ENCODE assay signal across 12 cellular contexts in the genomic region with DNA sequence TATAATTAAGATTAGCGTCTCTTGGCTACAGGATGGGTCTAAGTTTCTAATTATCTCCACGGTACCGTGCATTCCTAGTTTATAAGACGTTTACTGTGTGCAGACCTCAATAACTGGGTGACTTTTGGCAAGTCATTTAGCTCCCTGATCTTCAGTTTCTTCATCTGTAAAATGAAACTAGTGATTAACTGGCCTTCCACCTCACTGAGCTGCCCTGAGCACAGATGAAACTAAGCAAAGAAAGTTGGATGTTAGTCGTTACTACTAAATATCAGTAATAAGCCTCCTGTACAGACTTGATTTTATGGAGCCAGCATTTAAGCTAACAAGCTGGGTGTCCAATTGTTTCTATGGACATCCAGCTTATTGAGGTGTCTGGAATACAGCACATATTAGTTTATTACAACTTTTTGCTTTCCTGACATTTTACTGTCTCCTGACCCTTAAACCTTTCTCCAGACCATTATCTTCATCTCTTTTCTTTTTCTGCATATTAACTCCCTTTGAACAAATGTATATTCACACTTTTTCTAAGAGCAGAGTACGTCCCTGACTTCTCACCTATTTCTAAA. TPM values are rescaled to one million over a fixed set of nuclear protein-coding genes. Genes with fewer than 3 reads are reported as not detected.
DNase-seq lines count a peak whose midpoint lies in the region; FAIRE-seq and TF ChIP-seq lines count a peak whose summit lies in the region.
"Had no signal": no experiment of that assay in that cellular context is flagged by ENCODE, and none has a peak within 500 bp of the region (broad histone marks: within the 10 kb centered on the region; RNA-seq: fewer than 3 reads in every experiment).

No MANE protein-coding gene starts in this region.

- H4K20me1 ChIP-seq in astrocyte (ENCODE audit: insufficient read depth, low read length) (no peaks in the 10 kb centered on the region), osteoblast (ENCODE audit: insufficient read depth, low read length) (no peaks in the 10 kb centered on the region)

- no peaks in the 10 kb centered on the region for H3K9me3 ChIP-seq in HEK293 (ENCODE audit: control insufficient read depth, insufficient read depth, low read depth, low read length)
- no peaks in the 10 kb centered on the region for H3K9me3 ChIP-seq in astrocyte (ENCODE audit: insufficient read depth, low read depth, low read length)
- H3K9me3 ChIP-seq in osteoblast (ENCODE audit: low read depth, low read length) = no peaks in the 10 kb centered on the region
- H3K9me3 ChIP-seq: Peyer's patch had no signal

- H3K36me3 ChIP-seq in HEK293 (ENCODE audit: control insufficient read depth in 2 of 2, insufficient read depth in 1 of 2, low read length in 2 of 2) = no peaks in the 10 kb centered on the region
- H3K36me3 ChIP-seq in astrocyte (ENCODE audit: insufficient read depth, low read length) = no peaks in the 10 kb centered on the region
- no peaks in the 10 kb centered on the region for H3K36me3 ChIP-seq in osteoblast (ENCODE audit: insufficient read depth, low read length)
- H3K36me3 ChIP-seq: Peyer's patch had no signal

- H3K9ac ChIP-seq in astrocyte (ENCODE audit: low read length) = no peak overlapping the region

- POLR2A ChIA-PET in HEK293 (lab: Yijun Ruan, JAX) = interaction anchor here (0.5 kb wide), 1 partner anchor 843 kb away, joined by 4 read pairs; no protein-coding TSS in a partner anchor

- H3K27me3 Mint-ChIP-seq in astrocyte (ENCODE audit: low read depth, unreplicated experiment) = peaks cover 37% of the 10 kb centered on the region

- DNase-seq in DMS53 (lab: John Stamatoyannopoulos, UW) (peak; percentile 38), DMS53 treated with DMSO at 0.1 percent for 48 hours (lab: John Stamatoyannopoulos, UW; ENCODE audit: unreplicated experiment) (no peak), astrocyte (ENCODE audit: low read depth) (no peak), osteoblast (ENCODE audit: insufficient read length, low spot score, missing footprints) (no peak), mucosa of gallbladder (ENCODE audit: low spot score) (no peak), mesenteric fat pad (ENCODE audit: low spot score) (no peak), pons (ENCODE audit: low spot score) (no peak)
- DNase-seq: MV-4-11 had no signal

- H3K36me3 Mint-ChIP-seq in astrocyte (ENCODE audit: low read depth, unreplicated experiment) = no peaks in the 10 kb centered on the region

- TF ChIP-seq CTCF in HEK293 (tag by site-specific recombination; IDR thresholded peaks at IDR 0.05) (no peak), astrocyte (IDR thresholded peaks at IDR 0.05; ENCODE audit: insufficient read depth, low read depth, low read length) (no peak), osteoblast (IDR thresholded peaks at IDR 0.05; ENCODE audit: extremely low read depth, low read depth, low read length) (no peak)

- H3K4me3 Mint-ChIP-seq in astrocyte (ENCODE audit: unreplicated experiment) = peak overlapping the region; percentile 3

- H3K4me2 ChIP-seq in astrocyte (ENCODE audit: low read length) (no peak overlapping the region), osteoblast (ENCODE audit: insufficient read depth, low read length) (peak overlapping the region; percentile 27)

- H3K27ac ChIP-seq in HEK293 (ENCODE audit: extremely low read depth, low read depth, low read length) (no peak overlapping the region), astrocyte (ENCODE audit: low read depth, low read length) (no peak overlapping the region), osteoblast (ENCODE audit: low read depth, low read length) (no peak overlapping the region)
- H3K27ac ChIP-seq: 22Rv1 had no signal

- H3K4me1 ChIP-seq in HEK293 (ENCODE audit: control insufficient read depth, insufficient read depth, low read length) (no peaks in the 10 kb centered on the region), astrocyte (ENCODE audit: insufficient read depth, low read length) (peaks cover 4% of the 10 kb centered on the region), osteoblast (ENCODE audit: insufficient read depth, low read length) (no peaks in the 10 kb centered on the region)

- no peaks in the 10 kb centered on the region for H3K9me3 Mint-ChIP-seq in astrocyte (ENCODE audit: unreplicated experiment)

- H3K27ac Mint-ChIP-seq in astrocyte (ENCODE audit: unreplicated experiment) = no peak overlapping the region

- no peaks in the 10 kb centered on the region for H3K79me2 ChIP-seq in astrocyte (ENCODE audit: insufficient read depth, low read length)
- H3K79me2 ChIP-seq in osteoblast (ENCODE audit: insufficient read depth, low read length) = no peaks in the 10 kb centered on the region

- no peak for FAIRE-seq in astrocyte (lab: Jason Lieb, UNC)

- H3K27me3 ChIP-seq in astrocyte (ENCODE audit: insufficient read depth, low read length) = peaks cover 53% of the 10 kb centered on the region
- peaks cover 42% of the 10 kb centered on the region for H3K27me3 ChIP-seq in osteoblast (ENCODE audit: insufficient read depth, low read length)

- no peaks in the 10 kb centered on the region for H3K4me1 Mint-ChIP-seq in astrocyte (ENCODE audit: low read depth, unreplicated experiment)

- no peak overlapping the region for H2AFZ ChIP-seq in astrocyte (ENCODE audit: low read depth, low read length)
- no peak overlapping the region for H2AFZ ChIP-seq in osteoblast (ENCODE audit: low read length)

- CTCF ChIA-PET in HEK293 (lab: Yijun Ruan, JAX) = interaction anchor here (0.9 to 4.0 kb wide), 6 partner anchors 9 to 124 kb away, joined by 6 to 16 read pairs (median 8); no protein-coding TSS in a partner anchor

- H3K4me3 ChIP-seq in HEK293 (ENCODE audit: low read depth, low read length) = no peak overlapping the region
- H3K4me3 ChIP-seq in astrocyte (ENCODE audit: insufficient read depth, low read depth, low read length) = no peak overlapping the region
- H3K4me3 ChIP-seq in osteoblast (ENCODE audit: insufficient read depth, low read length) = no peak overlapping the region

TF ChIP-seq in HEK293, 187 proteins besides CTCF, POLR2A, EP300 and RAD21 (continues in another document):
- no peak for TF ChIP-seq ZNF24 (tag by site-specific recombination; IDR thresholded peaks at IDR 0.05)
- TF ChIP-seq ZNF335 (tag by site-specific recombination; conservative IDR thresholded peaks at IDR 0.05) = no peak
- no peak for TF ChIP-seq GLIS1 (tag by site-specific recombination; IDR thresholded peaks at IDR 0.05)
- TF ChIP-seq SP2 (tag by site-specific recombination; IDR thresholded peaks at IDR 0.05) = no peak
- TF ChIP-seq ZNF146 (tag by site-specific recombination; IDR thresholded peaks at IDR 0.05) = no peak
- no peak for TF ChIP-seq MEIS1 (CRISPR knock-in tag; IDR thresholded peaks at IDR 0.05; ENCODE audit: borderline replicate concordance)
- TF ChIP-seq, protein P1, sequence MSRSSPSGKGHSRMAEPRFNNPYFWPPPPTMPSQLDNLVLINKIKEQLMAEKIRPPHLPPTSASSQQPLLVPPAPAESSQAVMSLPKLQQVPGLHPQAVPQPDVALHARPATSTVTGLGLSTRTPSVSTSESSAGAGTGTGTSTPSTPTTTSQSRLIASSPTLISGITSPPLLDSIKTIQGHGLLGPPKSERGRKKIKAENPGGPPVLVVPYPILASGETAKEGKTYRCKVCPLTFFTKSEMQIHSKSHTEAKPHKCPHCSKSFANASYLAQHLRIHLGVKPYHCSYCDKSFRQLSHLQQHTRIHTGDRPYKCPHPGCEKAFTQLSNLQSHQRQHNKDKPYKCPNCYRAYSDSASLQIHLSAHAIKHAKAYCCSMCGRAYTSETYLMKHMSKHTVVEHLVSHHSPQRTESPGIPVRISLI (tag by site-specific recombination; IDR thresholded peaks at IDR 0.05) = no peak
- peak; percentile 59 for TF ChIP-seq SP7 (tag by site-specific recombination; IDR thresholded peaks at IDR 0.05)
- TF ChIP-seq, protein P2, sequence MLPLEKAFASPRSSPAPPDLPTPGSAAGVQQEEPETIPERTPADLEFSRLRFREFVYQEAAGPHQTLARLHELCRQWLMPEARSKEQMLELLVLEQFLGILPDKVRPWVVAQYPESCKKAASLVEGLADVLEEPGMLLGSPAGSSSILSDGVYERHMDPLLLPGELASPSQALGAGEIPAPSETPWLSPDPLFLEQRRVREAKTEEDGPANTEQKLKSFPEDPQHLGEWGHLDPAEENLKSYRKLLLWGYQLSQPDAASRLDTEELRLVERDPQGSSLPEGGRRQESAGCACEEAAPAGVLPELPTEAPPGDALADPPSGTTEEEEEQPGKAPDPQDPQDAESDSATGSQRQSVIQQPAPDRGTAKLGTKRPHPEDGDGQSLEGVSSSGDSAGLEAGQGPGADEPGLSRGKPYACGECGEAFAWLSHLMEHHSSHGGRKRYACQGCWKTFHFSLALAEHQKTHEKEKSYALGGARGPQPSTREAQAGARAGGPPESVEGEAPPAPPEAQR (tag by site-specific recombination; IDR thresholded peaks at IDR 0.05) = no peak
- TF ChIP-seq ZNF391 (tag by site-specific recombination; IDR thresholded peaks at IDR 0.05; ENCODE audit: borderline replicate concordance, low read depth) = no peak
- no peak for TF ChIP-seq ZNF157 (tag by site-specific recombination; IDR thresholded peaks at IDR 0.05)
- 0 out of 2 replicates have a peak, but pooled peaks have one; percentile 14 for TF ChIP-seq PRDM1 (tag by site-specific recombination; IDR thresholded peaks at IDR 0.05)
- no peak for TF ChIP-seq ZNF623 (tag by site-specific recombination; IDR thresholded peaks at IDR 0.05)
- peak; percentile 82 for TF ChIP-seq ZNF660 (tag by site-specific recombination; IDR thresholded peaks at IDR 0.05)
- TF ChIP-seq ZNF837 (tag by site-specific recombination; IDR thresholded peaks at IDR 0.05) = no peak
- TF ChIP-seq ZBTB20 (tag by site-specific recombination; IDR thresholded peaks at IDR 0.05) = no peak
- no peak for TF ChIP-seq ZNF114 (tag by site-specific recombination; IDR thresholded peaks at IDR 0.05)
- no peak for TF ChIP-seq ZFP69B (tag by site-specific recombination; IDR thresholded peaks at IDR 0.05)

RNA-seq across cellular contexts. Expression of a gene that starts 1.1 kb away (rescaled TPM):
- total RNA-seq in astrocyte = 0.07 and 0.09 TPM in 2 replicates
- total RNA-seq in osteoblast = not detected in 2 replicates
- 0.32 TPM for total RNA-seq in mucosa of gallbladder
- not detected for total RNA-seq in mesenteric fat pad

RNA-seq across cellular contexts. Expression of a gene that starts 40.7 kb away (rescaled TPM):
- total RNA-seq in astrocyte = 0.09 and 0.14 TPM in 2 replicates
- total RNA-seq in osteoblast = under 0.01 TPM in 1 of 2 replicates, not detected in the other
- 1.6 TPM for total RNA-seq in mucosa of gallbladder
- 31.2 TPM for total RNA-seq in mesenteric fat pad
- total RNA-seq: dermis microvascular lymphatic vessel endothelial cell had no signal

Comparison
In these comparisons a context has a peak if more than half of its experiments do, and no peak if none do; other contexts are left out.
1. RNA of a gene that starts 40.7 kb away (total RNA-seq): 31.2 TPM in mesenteric fat pad (single experiment); 1.6 TPM in mucosa of gallbladder (single experiment), 0.09 to 0.14 TPM in astrocyte and under 0.01 TPM in osteoblast; every median in the first group is over 10 times any median in the second.